In the genomic region with DNA sequence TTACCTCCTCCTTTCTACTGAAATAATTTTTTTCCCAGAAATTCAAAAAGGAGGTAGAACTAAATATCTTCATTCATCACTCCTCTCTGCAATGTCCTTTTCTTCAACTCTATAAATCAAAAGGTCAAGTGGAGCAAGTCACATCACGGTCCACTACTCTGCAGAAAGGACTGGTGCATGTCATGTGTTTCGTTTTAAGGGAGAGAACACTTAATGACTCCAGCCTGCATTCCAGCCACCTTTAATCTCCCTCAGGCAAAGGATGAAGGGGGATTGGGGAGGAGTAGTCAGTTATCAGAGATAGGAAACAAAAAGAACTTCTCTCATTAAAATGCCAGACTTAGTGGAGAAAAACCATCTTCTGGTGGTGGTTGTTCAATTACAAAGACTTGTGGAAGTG, we compare ENCODE assay signal across 14 cellular contexts.
"Had no signal": no experiment of that assay in that cellular context is flagged by ENCODE, and none has a peak within 500 bp of the region (broad histone marks: within the 10 kb centered on the region; RNA-seq: fewer than 3 reads in every experiment).

No MANE protein-coding gene starts in this region.

- H3K36me3 ChIP-seq: adrenal gland, esophagus muscularis mucosa, lower lobe of right lung, neutrophil, thoracic aorta, WERI-Rb-1 had no signal

- H3K4me1 ChIP-seq: esophagus muscularis mucosa, lower lobe of right lung had no signal

- DNase-seq: activated CD4-positive, alpha-beta T cell treated with anti-CD3 and anti-CD28 coated beads, Interleukin-2, amount 50 U/mL, for 48 hours; activated naive CD4-positive, alpha-beta T cell treated with anti-CD3 and anti-CD28 coated beads, Interleukin-2, amount 50 U/mL, for 16 hours; adrenal gland; caudate nucleus; hippocampal formation; kidney; lower lobe of right lung; naive B cell; retina; WERI-Rb-1 had no signal

- H3K4me3 ChIP-seq: adrenal gland, esophagus muscularis mucosa, lower lobe of right lung, thoracic aorta had no signal

- H3K27ac ChIP-seq: esophagus muscularis mucosa, lower lobe of right lung, neutrophil, thoracic aorta, WERI-Rb-1 had no signal

- ATAC-seq: lower lobe of right lung; stimulated activated effector memory CD8-positive, alpha-beta T cell treated with anti-CD3 and anti-CD28 coated beads, Interleukin-12 subunit alpha, Interleukin-12 subunit beta, amount 100 ng/mL, for 72 hours had no signal

- H3K27me3 ChIP-seq: adrenal gland, esophagus muscularis mucosa, neutrophil had no signal

- H3K9me3 ChIP-seq: adrenal gland, esophagus muscularis mucosa, lower lobe of right lung, neutrophil, thoracic aorta had no signal
